In the genomic region with DNA sequence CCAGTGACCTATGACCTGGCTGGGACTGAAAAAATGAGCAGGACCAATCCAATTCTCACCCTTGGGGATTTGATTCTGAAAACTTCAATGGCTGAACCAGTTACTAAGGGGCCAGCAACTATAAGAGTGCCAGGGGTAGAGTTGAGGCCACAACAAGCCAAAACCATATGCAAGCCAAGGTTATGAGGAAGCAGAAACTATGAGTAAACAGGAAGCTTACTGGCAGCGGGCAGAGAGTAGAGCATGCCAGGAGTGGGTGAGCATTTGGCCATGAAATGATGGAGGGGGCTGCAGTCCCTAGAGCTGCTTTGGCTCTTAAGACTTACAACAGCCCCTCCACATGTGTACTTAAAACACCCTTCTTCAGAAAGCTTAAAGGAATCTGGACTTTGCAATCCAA, we compare ENCODE assay signal across 8 cellular contexts.
DNase-seq lines count a peak whose midpoint lies in the region; ATAC-seq and TF ChIP-seq lines count a peak whose summit lies in the region.

No MANE protein-coding gene starts in this region.

- no peak overlapping the region for H3K4me3 ChIP-seq in AG04450 (ENCODE audit: low read depth, low read length)
- H3K4me3 ChIP-seq in SK-N-SH (ENCODE audit: low read depth in 2 of 2, low read length in 1 of 2): no peak overlapping the region
- no peak overlapping the region for H3K4me3 ChIP-seq in epithelial cell of esophagus (ENCODE audit: low read length)

- TF ChIP-seq CTCF in AG04450 (IDR thresholded peaks at IDR 0.05; ENCODE audit: low read depth, low read length): no peak
- TF ChIP-seq CTCF in SK-N-SH (IDR thresholded peaks at IDR 0.05): no peak
- no peak for TF ChIP-seq CTCF in epithelial cell of esophagus (IDR thresholded peaks at IDR 0.05; ENCODE audit: insufficient read depth, low read depth, low read length, missing control alignments)

- peaks cover 7 to 37% of the 10 kb centered on the region in 2 experiments for H3K4me1 ChIP-seq in SK-N-SH (ENCODE audit: control insufficient read depth in 1 of 2, insufficient read depth in 2 of 2, low read depth in 1 of 2, low read length in 1 of 2)

- peaks cover 75% of the 10 kb centered on the region for H3K79me2 ChIP-seq in SK-N-SH (ENCODE audit: insufficient read depth)

- no peaks in the 10 kb centered on the region for H3K9me2 ChIP-seq in SK-N-SH

- WGBS in SK-N-SH (ENCODE audit: low lambda C conversion rate): 17% methylated on average over 1 of the region's 1 CpG

- peaks cover 23% of the 10 kb centered on the region for H3F3A ChIP-seq in SK-N-SH (replicated peaks; ENCODE audit: insufficient read depth)

- H3K27me3 ChIP-seq in AG04450 (ENCODE audit: control insufficient read depth, insufficient read depth, low read length) (no peaks in the 10 kb centered on the region), SK-N-SH (ENCODE audit: insufficient read depth) (no peaks in the 10 kb centered on the region)

- H3K9ac ChIP-seq in SK-N-SH: no peak overlapping the region

- ATAC-seq in GM21825 (IDR thresholded peaks at IDR 0.05; ENCODE audit: unreplicated experiment): peak; percentile 42

- peaks cover 0 to 7% of the 10 kb centered on the region in 2 experiments for H3K36me3 ChIP-seq in SK-N-SH (replicated peaks in 1 of 2; ENCODE audit: control insufficient read depth in 1 of 2, insufficient read depth in 2 of 2, low read length in 1 of 2)

- H2AFZ ChIP-seq in SK-N-SH (ENCODE audit: low read depth): no peak overlapping the region

- CTCF ChIA-PET in AG04450 (lab: Charles Lee) (no interaction called here), SK-N-SH (lab: Yijun Ruan, JAX) (interaction anchor here (0.7 to 5.5 kb wide), 3 partner anchors 17 to 87 kb away, joined by 3 to 40 read pairs (median 3); no protein-coding TSS in a partner anchor)

- H3K4me2 ChIP-seq in SK-N-SH: peak overlapping the region; percentile 57

- H3K27ac ChIP-seq in AG04450 (ENCODE audit: low read depth, low read length): peak overlapping the region; percentile 22
- peak overlapping the region; percentile 22 to 53; a peak in 3 of 4 replicates for H3K27ac ChIP-seq in SK-N-SH (ENCODE audit: low read depth in 2 of 2, low read length in 1 of 2)

- TF ChIP-seq RAD21 in SK-N-SH (IDR thresholded peaks at IDR 0.05; ENCODE audit: low read length): no peak

- DNase-seq in AG04450 (ENCODE audit: low read depth, low spot score) (no peak), SK-N-SH (no peak), epithelial cell of esophagus (ENCODE audit: low read depth) (peak; percentile 85), islet precursor cell (no peak), HuH-7 (ENCODE audit: low spot score) (no peak), SHP77 treated with DMSO at 0.1 percent for 48 hours (lab: John Stamatoyannopoulos, UW) (no peak)
- peak; percentile 17 for DNase-seq in stimulated activated naive CD4-positive, alpha-beta T cell treated with Interleukin-2 at 50 U/mL for 16 hours (lab: John Stamatoyannopoulos, UW)

- peak in 1 of 2 experiments; percentile 47; a peak in 1 of 4 replicates for TF ChIP-seq EP300 in SK-N-SH (IDR thresholded peaks at IDR 0.05; ENCODE audit: borderline replicate concordance in 1 of 2, low read depth in 1 of 2, low read length in 1 of 2)

- H3K9me3 ChIP-seq in AG04450 (ENCODE audit: control insufficient read depth, insufficient read depth, low read length) (no peaks in the 10 kb centered on the region; the same call in 1 of the 2 replicates), SK-N-SH (no peaks in the 10 kb centered on the region)

- POLR2A ChIA-PET in AG04450 (lab: Yijun Ruan, JAX) (no interaction called here), SK-N-SH (lab: Yijun Ruan, JAX) (no interaction called here)

- H4K20me1 ChIP-seq in SK-N-SH (ENCODE audit: insufficient read depth): no peaks in the 10 kb centered on the region; the same call in 1 of the 2 replicates

TF ChIP-seq in SK-N-SH, 30 proteins besides CTCF, POLR2A, EP300 and RAD21:
- peak; percentile 65 for TF ChIP-seq MAX (IDR thresholded peaks at IDR 0.05; ENCODE audit: low read depth)
- TF ChIP-seq JUND (IDR thresholded peaks at IDR 0.05): peak; percentile 40; the same call in 1 of the 2 replicates
- peak; percentile 69; the same call in 1 of the 2 replicates for TF ChIP-seq FOSL2 (IDR thresholded peaks at IDR 0.05; ENCODE audit: borderline replicate concordance, low read depth)
- peak; percentile 69 for TF ChIP-seq TCF12 (IDR thresholded peaks at IDR 0.05)
- peak; percentile 64; the same call in 1 of the 2 replicates for TF ChIP-seq RXRA (IDR thresholded peaks at IDR 0.05; ENCODE audit: borderline replicate concordance, low read depth)
- TF ChIP-seq USF2 (IDR thresholded peaks at IDR 0.05; ENCODE audit: borderline replicate concordance, low read depth, low read length): no peak
- peak; percentile 22; the same call in 1 of the 2 replicates for TF ChIP-seq POLR2AphosphoS5 (IDR thresholded peaks at IDR 0.05; ENCODE audit: low read depth, low read length)
- no peak for TF ChIP-seq NRF1 (IDR thresholded peaks at IDR 0.05; ENCODE audit: low read depth, low read length)
- no peak for TF ChIP-seq RCOR1 (IDR thresholded peaks at IDR 0.05; ENCODE audit: low read length)
- TF ChIP-seq USF1 (IDR thresholded peaks at IDR 0.05; ENCODE audit: borderline replicate concordance, low read depth): no peak
- TF ChIP-seq TEAD4 (IDR thresholded peaks at IDR 0.05; ENCODE audit: borderline replicate concordance, insufficient read depth): 0 out of 2 replicates have a peak, but pooled peaks have one; percentile 47
- TF ChIP-seq GABPA (IDR thresholded peaks at IDR 0.05; ENCODE audit: low read depth): no peak
- TF ChIP-seq NFIC (IDR thresholded peaks at IDR 0.05; ENCODE audit: borderline replicate concordance): peak; percentile 90
- TF ChIP-seq ELF1 (IDR thresholded peaks at IDR 0.05): no peak
- no peak for TF ChIP-seq RFX5 (IDR thresholded peaks at IDR 0.05; ENCODE audit: low read length)
- no peak for TF ChIP-seq MEF2A (IDR thresholded peaks at IDR 0.05; ENCODE audit: borderline replicate concordance, low read depth)

Comparison
In these comparisons a context has a peak if more than half of its experiments do, and no peak if none do; other contexts are left out.
1. DNase-seq: peak in epithelial cell of esophagus (single experiment) and stimulated activated naive CD4-positive, alpha-beta T cell treated with Interleukin-2 at 50 U/mL for 16 hours (single experiment); none in AG04450 (single experiment), SK-N-SH (single experiment), islet precursor cell (single experiment), HuH-7 (single experiment) and SHP77 treated with DMSO at 0.1 percent for 48 hours (single experiment).